Comparison of ENCODE assay signal across 15 cellular contexts in the genomic region with DNA sequence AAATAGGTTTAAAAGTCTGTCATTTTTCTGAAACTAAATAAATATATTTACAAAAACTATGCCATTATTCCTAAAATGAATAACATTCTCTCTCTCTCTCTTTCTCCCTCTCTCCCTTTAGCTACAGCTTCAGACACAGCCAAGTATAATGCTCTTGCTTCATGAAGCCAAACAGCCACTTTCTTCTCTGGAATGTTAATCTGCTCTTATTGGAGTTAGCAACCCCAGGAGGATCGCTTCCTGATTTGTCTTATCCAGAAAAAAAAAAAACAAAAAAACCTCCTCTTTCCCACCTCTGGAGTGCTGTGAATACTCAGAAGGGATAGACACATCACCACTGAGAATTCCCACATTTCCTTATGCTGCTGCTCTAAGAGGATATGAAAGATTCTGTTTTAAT.
DNase-seq lines count a peak whose midpoint lies in the region; ATAC-seq and TF ChIP-seq lines count a peak whose summit lies in the region.
"Had no signal": no experiment of that assay in that cellular context is flagged by ENCODE, and none has a peak within 500 bp of the region (broad histone marks: within the 10 kb centered on the region; RNA-seq: fewer than 3 reads in every experiment).

No MANE protein-coding gene starts in this region.

- H3F3A ChIP-seq in GM23338 (replicated peaks; ENCODE audit: low read depth), result no peaks in the 10 kb centered on the region

- no peak overlapping the region for H3K4ac ChIP-seq in mesendoderm (ENCODE audit: low read depth, low read length)

- H3K4me2 ChIP-seq in GM23338, result no peak overlapping the region
- H3K4me2 ChIP-seq in mesendoderm (ENCODE audit: low read length), result no peak overlapping the region

- in situ Hi-C loops in SK-MEL-5 (cut with HindIII; ENCODE audit: low pct_unique_long_range_greater_than_20kb, low sequenced_read_pairs), result no loop called here

- H3K9ac ChIP-seq in mesendoderm (ENCODE audit: low read length), result no peak overlapping the region
- H3K9ac ChIP-seq: GM23248 had no signal

- DNase-seq in GM23338 (ENCODE audit: low spot score), result peak; percentile 34
- DNase-seq in SK-MEL-5 (ENCODE audit: low read depth, low spot score), result peak; percentile 28
- DNase-seq in mesendoderm, result peak; percentile 79
- peak; percentile 33 for DNase-seq in retinal pigment epithelial cell (ENCODE audit: low read depth)
- no peak for DNase-seq in activated T-cell treated with anti-CD3 and anti-CD28 coated beads, Interleukin-2, amount 50 U/mL, for 1 hour
- DNase-seq in activated naive CD8-positive, alpha-beta T cell treated with anti-CD3 and anti-CD28 coated beads, Interleukin-2, amount 50 U/mL, for 24 hours, result no peak
- DNase-seq in mucosa of gallbladder (ENCODE audit: low spot score), result no peak
- DNase-seq: C1 segment of cervical spinal cord; Calu3; CD4-positive, alpha-beta T cell; DMS 273 treated with DMSO at 0.1 percent for 48 hours; GM23248; H7 had no signal

- no peaks in the 10 kb centered on the region for H3K79me2 ChIP-seq in GM23338 (replicated peaks; ENCODE audit: insufficient read depth)
- H3K79me2 ChIP-seq in mesendoderm (ENCODE audit: control insufficient read depth, insufficient read depth, low read length), result no peaks in the 10 kb centered on the region

- no peak overlapping the region; the same call in 1 of the 2 replicates for H3K27ac Mint-ChIP-seq in GM23338
- no peak overlapping the region for H3K27ac Mint-ChIP-seq in activated naive CD8-positive, alpha-beta T cell treated with anti-CD3 and anti-CD28 coated beads, Interleukin-2, amount 50 U/mL, for 24 hours
- H3K27ac Mint-ChIP-seq: B cell; CD4-positive, alpha-beta T cell had no signal

- H2AK5ac ChIP-seq in mesendoderm (ENCODE audit: low read length), result no peak overlapping the region

- no peaks in the 10 kb centered on the region for H3K36me3 Mint-ChIP-seq in GM23338 (ENCODE audit: low read depth)
- H3K36me3 Mint-ChIP-seq in activated naive CD8-positive, alpha-beta T cell treated with anti-CD3 and anti-CD28 coated beads, Interleukin-2, amount 50 U/mL, for 24 hours (ENCODE audit: low read depth), result no peaks in the 10 kb centered on the region

- H3K4me3 ChIP-seq in GM23338 (no peak overlapping the region), mesendoderm (ENCODE audit: low read length) (no peak overlapping the region), retinal pigment epithelial cell (ENCODE audit: low read length) (no peak overlapping the region)
- H3K4me3 ChIP-seq: GM23248 had no signal

- H2BK15ac ChIP-seq in mesendoderm (replicated peaks; ENCODE audit: low read depth), result no peak overlapping the region

- H4K5ac ChIP-seq in mesendoderm (ENCODE audit: low read length), result no peak overlapping the region

- no peaks in the 10 kb centered on the region; the same call in 1 of the 2 replicates for H3K9me2 ChIP-seq in GM23338 (ENCODE audit: insufficient read depth)

- H3K4me3 Mint-ChIP-seq in GM23338, result no peak overlapping the region
- no peak overlapping the region for H3K4me3 Mint-ChIP-seq in activated naive CD8-positive, alpha-beta T cell treated with anti-CD3 and anti-CD28 coated beads, Interleukin-2, amount 50 U/mL, for 24 hours
- H3K4me3 Mint-ChIP-seq: B cell; CD4-positive, alpha-beta T cell had no signal

- H2AFZ ChIP-seq in GM23338, result no peak overlapping the region
- H2AFZ ChIP-seq: GM23248 had no signal

- H3K27me3 ChIP-seq in GM23338 (ENCODE audit: insufficient read depth) (no peaks in the 10 kb centered on the region), mesendoderm (ENCODE audit: insufficient read depth, low read length, poor library complexity) (no peaks in the 10 kb centered on the region)

- no peak overlapping the region for H4K8ac ChIP-seq in mesendoderm (ENCODE audit: low read depth, low read length)

- peaks cover 14% of the 10 kb centered on the region; the same call in 2 of the 3 replicates for H3K4me1 Mint-ChIP-seq in GM23338
- H3K4me1 Mint-ChIP-seq in activated naive CD8-positive, alpha-beta T cell treated with anti-CD3 and anti-CD28 coated beads, Interleukin-2, amount 50 U/mL, for 24 hours, result no peaks in the 10 kb centered on the region
- H3K4me1 Mint-ChIP-seq: B cell had no signal

- no peaks in the 10 kb centered on the region for H3K79me1 ChIP-seq in mesendoderm (ENCODE audit: low read length)

- no peak for TF ChIP-seq CTCF in GM23338 (conservative IDR thresholded peaks at IDR 0.05; ENCODE audit: low read depth in 2 of 2)
- no peak for TF ChIP-seq CTCF in retinal pigment epithelial cell (conservative IDR thresholded peaks at IDR 0.05; ENCODE audit: low read depth, low read length)

- H4K20me1 ChIP-seq in GM23338 (replicated peaks; ENCODE audit: insufficient read depth), result no peaks in the 10 kb centered on the region

- no peak overlapping the region for H3K18ac ChIP-seq in mesendoderm (ENCODE audit: low read length)

- peaks cover 3% of the 10 kb centered on the region for H3K27me3 Mint-ChIP-seq in GM23338 (ENCODE audit: insufficient read depth, low read depth, poor library complexity)
- no peaks in the 10 kb centered on the region for H3K27me3 Mint-ChIP-seq in activated naive CD8-positive, alpha-beta T cell treated with anti-CD3 and anti-CD28 coated beads, Interleukin-2, amount 50 U/mL, for 24 hours
- H3K27me3 Mint-ChIP-seq: B cell; CD4-positive, alpha-beta T cell had no signal

- no peak overlapping the region for H3K56ac ChIP-seq in mesendoderm (ENCODE audit: low read length)

- ATAC-seq in GM23338, result peak; percentile 67
- no peak for ATAC-seq in activated naive CD8-positive, alpha-beta T cell treated with anti-CD3 and anti-CD28 coated beads, Interleukin-2, amount 50 U/mL, for 24 hours
- ATAC-seq: HepG2 had no signal

- H2BK5ac ChIP-seq in mesendoderm (ENCODE audit: low read length), result no peak overlapping the region

- H3K27ac ChIP-seq in GM23338 (ENCODE audit: low read depth), result no peak overlapping the region
- no peak overlapping the region for H3K27ac ChIP-seq in mesendoderm (ENCODE audit: low read depth, low read length)
- H3K27ac ChIP-seq: GM23248 had no signal

- no CpG with 5 or more reads among the region's 1 CpG for WGBS in mesendoderm (ENCODE audit: extremely low coverage, insufficient coverage, low lambda C conversion rate)

- no peak overlapping the region for H3K23ac ChIP-seq in mesendoderm (ENCODE audit: low read length)

- H3K36me3 ChIP-seq in GM23338 (ENCODE audit: insufficient read depth), result no peaks in the 10 kb centered on the region
- no peaks in the 10 kb centered on the region for H3K36me3 ChIP-seq in mesendoderm (ENCODE audit: control insufficient read depth, insufficient read depth, low read length)

- H2BK120ac ChIP-seq in mesendoderm (ENCODE audit: low read depth, low read length), result no peak overlapping the region

- H3K9me3 Mint-ChIP-seq in GM23338, result no peaks in the 10 kb centered on the region
- no peaks in the 10 kb centered on the region for H3K9me3 Mint-ChIP-seq in activated naive CD8-positive, alpha-beta T cell treated with anti-CD3 and anti-CD28 coated beads, Interleukin-2, amount 50 U/mL, for 24 hours

- H3K4me1 ChIP-seq in GM23338 (ENCODE audit: insufficient read depth) (no peaks in the 10 kb centered on the region; the same call in 1 of the 2 replicates), mesendoderm (ENCODE audit: control insufficient read depth, low read depth, low read length) (no peaks in the 10 kb centered on the region)

TF ChIP-seq in GM23338, 12 proteins besides CTCF, POLR2A, EP300 and RAD21 (continues in another document):
- TF ChIP-seq CREB1 (CRISPR knock-in tag; IDR thresholded peaks at IDR 0.05; ENCODE audit: low read depth), result no peak
- no peak for TF ChIP-seq ZNF331 (CRISPR knock-in tag; IDR thresholded peaks at IDR 0.05; ENCODE audit: low read depth)
- TF ChIP-seq ZNF114 (CRISPR knock-in tag; IDR thresholded peaks at IDR 0.05), result no peak
- no peak for TF ChIP-seq JUNB (IDR thresholded peaks at IDR 0.05; ENCODE audit: unreplicated experiment)
- no peak for TF ChIP-seq STAT1 (IDR thresholded peaks at IDR 0.05; ENCODE audit: unreplicated experiment)
- no peak for TF ChIP-seq EZH2 (IDR thresholded peaks at IDR 0.05; ENCODE audit: low read depth, unreplicated experiment)
- TF ChIP-seq POLR2AphosphoS5 (IDR thresholded peaks at IDR 0.05; ENCODE audit: low read depth), result no peak
- TF ChIP-seq NANOG (IDR thresholded peaks at IDR 0.05; ENCODE audit: borderline replicate concordance), result no peak
- TF ChIP-seq, protein P1, sequence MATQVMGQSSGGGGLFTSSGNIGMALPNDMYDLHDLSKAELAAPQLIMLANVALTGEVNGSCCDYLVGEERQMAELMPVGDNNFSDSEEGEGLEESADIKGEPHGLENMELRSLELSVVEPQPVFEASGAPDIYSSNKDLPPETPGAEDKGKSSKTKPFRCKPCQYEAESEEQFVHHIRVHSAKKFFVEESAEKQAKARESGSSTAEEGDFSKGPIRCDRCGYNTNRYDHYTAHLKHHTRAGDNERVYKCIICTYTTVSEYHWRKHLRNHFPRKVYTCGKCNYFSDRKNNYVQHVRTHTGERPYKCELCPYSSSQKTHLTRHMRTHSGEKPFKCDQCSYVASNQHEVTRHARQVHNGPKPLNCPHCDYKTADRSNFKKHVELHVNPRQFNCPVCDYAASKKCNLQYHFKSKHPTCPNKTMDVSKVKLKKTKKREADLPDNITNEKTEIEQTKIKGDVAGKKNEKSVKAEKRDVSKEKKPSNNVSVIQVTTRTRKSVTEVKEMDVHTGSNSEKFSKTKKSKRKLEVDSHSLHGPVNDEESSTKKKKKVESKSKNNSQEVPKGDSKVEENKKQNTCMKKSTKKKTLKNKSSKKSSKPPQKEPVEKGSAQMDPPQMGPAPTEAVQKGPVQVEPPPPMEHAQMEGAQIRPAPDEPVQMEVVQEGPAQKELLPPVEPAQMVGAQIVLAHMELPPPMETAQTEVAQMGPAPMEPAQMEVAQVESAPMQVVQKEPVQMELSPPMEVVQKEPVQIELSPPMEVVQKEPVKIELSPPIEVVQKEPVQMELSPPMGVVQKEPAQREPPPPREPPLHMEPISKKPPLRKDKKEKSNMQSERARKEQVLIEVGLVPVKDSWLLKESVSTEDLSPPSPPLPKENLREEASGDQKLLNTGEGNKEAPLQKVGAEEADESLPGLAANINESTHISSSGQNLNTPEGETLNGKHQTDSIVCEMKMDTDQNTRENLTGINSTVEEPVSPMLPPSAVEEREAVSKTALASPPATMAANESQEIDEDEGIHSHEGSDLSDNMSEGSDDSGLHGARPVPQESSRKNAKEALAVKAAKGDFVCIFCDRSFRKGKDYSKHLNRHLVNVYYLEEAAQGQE (IDR thresholded peaks at IDR 0.05; ENCODE audit: unreplicated experiment), result no peak
- TF ChIP-seq, protein P2, sequence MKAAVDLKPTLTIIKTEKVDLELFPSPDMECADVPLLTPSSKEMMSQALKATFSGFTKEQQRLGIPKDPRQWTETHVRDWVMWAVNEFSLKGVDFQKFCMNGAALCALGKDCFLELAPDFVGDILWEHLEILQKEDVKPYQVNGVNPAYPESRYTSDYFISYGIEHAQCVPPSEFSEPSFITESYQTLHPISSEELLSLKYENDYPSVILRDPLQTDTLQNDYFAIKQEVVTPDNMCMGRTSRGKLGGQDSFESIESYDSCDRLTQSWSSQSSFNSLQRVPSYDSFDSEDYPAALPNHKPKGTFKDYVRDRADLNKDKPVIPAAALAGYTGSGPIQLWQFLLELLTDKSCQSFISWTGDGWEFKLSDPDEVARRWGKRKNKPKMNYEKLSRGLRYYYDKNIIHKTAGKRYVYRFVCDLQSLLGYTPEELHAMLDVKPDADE (IDR thresholded peaks at IDR 0.05), result no peak

Comparison
In these comparisons a context has a peak if more than half of its experiments do, and no peak if none do; other contexts are left out.
1. DNase-seq: peak in GM23338 (single experiment), SK-MEL-5 (single experiment), mesendoderm (single experiment) and retinal pigment epithelial cell (single experiment); none in activated T-cell treated with anti-CD3 and anti-CD28 coated beads, Interleukin-2, amount 50 U/mL, for 1 hour (single experiment), activated naive CD8-positive, alpha-beta T cell treated with anti-CD3 and anti-CD28 coated beads, Interleukin-2, amount 50 U/mL, for 24 hours (single experiment) and mucosa of gallbladder (single experiment).